ENCODE assay signal across 1 cellular context in genomic region chr11:61164610-61165424, GRCh38.
TF ChIP-seq lines count a peak whose summit lies in the region.

No MANE protein-coding gene starts in this region.

TF ChIP-seq in K562, 482 proteins besides CTCF, POLR2A, EP300 and RAD21 (continues in another document):
- no peak for TF ChIP-seq ZNF75A (CRISPR knock-in tag; IDR thresholded peaks at IDR 0.05)
- TF ChIP-seq POLR3A (IDR thresholded peaks at IDR 0.05; ENCODE audit: borderline replicate concordance, extremely low read depth, insufficient read depth, insufficient read length): no peak
- no peak for TF ChIP-seq CBFA2T3 (IDR thresholded peaks at IDR 0.05)
- TF ChIP-seq, protein P1, sequence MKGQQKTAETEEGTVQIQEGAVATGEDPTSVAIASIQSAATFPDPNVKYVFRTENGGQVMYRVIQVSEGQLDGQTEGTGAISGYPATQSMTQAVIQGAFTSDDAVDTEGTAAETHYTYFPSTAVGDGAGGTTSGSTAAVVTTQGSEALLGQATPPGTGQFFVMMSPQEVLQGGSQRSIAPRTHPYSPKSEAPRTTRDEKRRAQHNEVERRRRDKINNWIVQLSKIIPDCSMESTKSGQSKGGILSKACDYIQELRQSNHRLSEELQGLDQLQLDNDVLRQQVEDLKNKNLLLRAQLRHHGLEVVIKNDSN (CRISPR knock-in tag; IDR thresholded peaks at IDR 0.05): no peak
- no peak for TF ChIP-seq TOE1 (IDR thresholded peaks at IDR 0.05; ENCODE audit: borderline replicate concordance)
- TF ChIP-seq TOE1 (CRISPR knock-in tag; IDR thresholded peaks at IDR 0.05; ENCODE audit: borderline replicate concordance, low read depth): no peak
- TF ChIP-seq L3MBTL2 (IDR thresholded peaks at IDR 0.05): peak; percentile 36; the same call in 1 of the 2 replicates
- TF ChIP-seq ZFP91 (CRISPR knock-in tag; IDR thresholded peaks at IDR 0.05): no peak
- TF ChIP-seq FOXJ2 (tag; IDR thresholded peaks at IDR 0.05): no peak
- TF ChIP-seq, protein P2, sequence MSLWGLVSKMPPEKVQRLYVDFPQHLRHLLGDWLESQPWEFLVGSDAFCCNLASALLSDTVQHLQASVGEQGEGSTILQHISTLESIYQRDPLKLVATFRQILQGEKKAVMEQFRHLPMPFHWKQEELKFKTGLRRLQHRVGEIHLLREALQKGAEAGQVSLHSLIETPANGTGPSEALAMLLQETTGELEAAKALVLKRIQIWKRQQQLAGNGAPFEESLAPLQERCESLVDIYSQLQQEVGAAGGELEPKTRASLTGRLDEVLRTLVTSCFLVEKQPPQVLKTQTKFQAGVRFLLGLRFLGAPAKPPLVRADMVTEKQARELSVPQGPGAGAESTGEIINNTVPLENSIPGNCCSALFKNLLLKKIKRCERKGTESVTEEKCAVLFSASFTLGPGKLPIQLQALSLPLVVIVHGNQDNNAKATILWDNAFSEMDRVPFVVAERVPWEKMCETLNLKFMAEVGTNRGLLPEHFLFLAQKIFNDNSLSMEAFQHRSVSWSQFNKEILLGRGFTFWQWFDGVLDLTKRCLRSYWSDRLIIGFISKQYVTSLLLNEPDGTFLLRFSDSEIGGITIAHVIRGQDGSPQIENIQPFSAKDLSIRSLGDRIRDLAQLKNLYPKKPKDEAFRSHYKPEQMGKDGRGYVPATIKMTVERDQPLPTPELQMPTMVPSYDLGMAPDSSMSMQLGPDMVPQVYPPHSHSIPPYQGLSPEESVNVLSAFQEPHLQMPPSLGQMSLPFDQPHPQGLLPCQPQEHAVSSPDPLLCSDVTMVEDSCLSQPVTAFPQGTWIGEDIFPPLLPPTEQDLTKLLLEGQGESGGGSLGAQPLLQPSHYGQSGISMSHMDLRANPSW (CRISPR knock-in tag; IDR thresholded peaks at IDR 0.05): no peak
- TF ChIP-seq CBX1 (IDR thresholded peaks at IDR 0.05; ENCODE audit: low read depth): no peak
- no peak for TF ChIP-seq HLTF (IDR thresholded peaks at IDR 0.05)
- TF ChIP-seq POLR2G (IDR thresholded peaks at IDR 0.05; ENCODE audit: low read depth, low read length): no peak
- TF ChIP-seq IRF2 (CRISPR knock-in tag; IDR thresholded peaks at IDR 0.05): no peak
- TF ChIP-seq, protein P3, sequence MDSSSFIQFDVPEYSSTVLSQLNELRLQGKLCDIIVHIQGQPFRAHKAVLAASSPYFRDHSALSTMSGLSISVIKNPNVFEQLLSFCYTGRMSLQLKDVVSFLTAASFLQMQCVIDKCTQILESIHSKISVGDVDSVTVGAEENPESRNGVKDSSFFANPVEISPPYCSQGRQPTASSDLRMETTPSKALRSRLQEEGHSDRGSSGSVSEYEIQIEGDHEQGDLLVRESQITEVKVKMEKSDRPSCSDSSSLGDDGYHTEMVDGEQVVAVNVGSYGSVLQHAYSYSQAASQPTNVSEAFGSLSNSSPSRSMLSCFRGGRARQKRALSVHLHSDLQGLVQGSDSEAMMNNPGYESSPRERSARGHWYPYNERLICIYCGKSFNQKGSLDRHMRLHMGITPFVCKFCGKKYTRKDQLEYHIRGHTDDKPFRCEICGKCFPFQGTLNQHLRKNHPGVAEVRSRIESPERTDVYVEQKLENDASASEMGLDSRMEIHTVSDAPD (CRISPR knock-in tag; IDR thresholded peaks at IDR 0.05): no peak
- TF ChIP-seq, protein P4, sequence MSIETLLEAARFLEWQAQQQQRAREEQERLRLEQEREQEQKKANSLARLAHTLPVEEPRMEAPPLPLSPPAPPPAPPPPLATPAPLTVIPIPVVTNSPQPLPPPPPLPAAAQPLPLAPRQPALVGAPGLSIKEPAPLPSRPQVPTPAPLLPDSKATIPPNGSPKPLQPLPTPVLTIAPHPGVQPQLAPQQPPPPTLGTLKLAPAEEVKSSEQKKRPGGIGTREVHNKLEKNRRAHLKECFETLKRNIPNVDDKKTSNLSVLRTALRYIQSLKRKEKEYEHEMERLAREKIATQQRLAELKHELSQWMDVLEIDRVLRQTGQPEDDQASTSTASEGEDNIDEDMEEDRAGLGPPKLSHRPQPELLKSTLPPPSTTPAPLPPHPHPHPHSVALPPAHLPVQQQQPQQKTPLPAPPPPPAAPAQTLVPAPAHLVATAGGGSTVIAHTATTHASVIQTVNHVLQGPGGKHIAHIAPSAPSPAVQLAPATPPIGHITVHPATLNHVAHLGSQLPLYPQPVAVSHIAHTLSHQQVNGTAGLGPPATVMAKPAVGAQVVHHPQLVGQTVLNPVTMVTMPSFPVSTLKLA (conservative IDR thresholded peaks at IDR 0.05): 0 out of 4 replicates have a peak, but pooled peaks of 1 of the 2 experiments have one; percentile 3
- TF ChIP-seq, protein P5, sequence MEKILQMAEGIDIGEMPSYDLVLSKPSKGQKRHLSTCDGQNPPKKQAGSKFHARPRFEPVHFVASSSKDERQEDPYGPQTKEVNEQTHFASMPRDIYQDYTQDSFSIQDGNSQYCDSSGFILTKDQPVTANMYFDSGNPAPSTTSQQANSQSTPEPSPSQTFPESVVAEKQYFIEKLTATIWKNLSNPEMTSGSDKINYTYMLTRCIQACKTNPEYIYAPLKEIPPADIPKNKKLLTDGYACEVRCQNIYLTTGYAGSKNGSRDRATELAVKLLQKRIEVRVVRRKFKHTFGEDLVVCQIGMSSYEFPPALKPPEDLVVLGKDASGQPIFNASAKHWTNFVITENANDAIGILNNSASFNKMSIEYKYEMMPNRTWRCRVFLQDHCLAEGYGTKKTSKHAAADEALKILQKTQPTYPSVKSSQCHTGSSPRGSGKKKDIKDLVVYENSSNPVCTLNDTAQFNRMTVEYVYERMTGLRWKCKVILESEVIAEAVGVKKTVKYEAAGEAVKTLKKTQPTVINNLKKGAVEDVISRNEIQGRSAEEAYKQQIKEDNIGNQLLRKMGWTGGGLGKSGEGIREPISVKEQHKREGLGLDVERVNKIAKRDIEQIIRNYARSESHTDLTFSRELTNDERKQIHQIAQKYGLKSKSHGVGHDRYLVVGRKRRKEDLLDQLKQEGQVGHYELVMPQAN (IDR thresholded peaks at IDR 0.05; ENCODE audit: borderline replicate concordance): no peak
- TF ChIP-seq FOXM1 (IDR thresholded peaks at IDR 0.05; ENCODE audit: low read depth): no peak
- TF ChIP-seq FOXM1 (CRISPR knock-in tag; IDR thresholded peaks at IDR 0.05; ENCODE audit: low read depth): no peak
- TF ChIP-seq ZNF445 (CRISPR knock-in tag; IDR thresholded peaks at IDR 0.05; ENCODE audit: low read depth): no peak
- TF ChIP-seq ZBTB26 (CRISPR knock-in tag; IDR thresholded peaks at IDR 0.05): no peak
- TF ChIP-seq ESRRA (IDR thresholded peaks at IDR 0.05; ENCODE audit: borderline replicate concordance, low read depth): no peak
- no peak for TF ChIP-seq ZBTB7A (IDR thresholded peaks at IDR 0.05; ENCODE audit: borderline replicate concordance, control insufficient read depth, low read depth, low read length)
- TF ChIP-seq ZNF408 (CRISPR knock-in tag; IDR thresholded peaks at IDR 0.05; ENCODE audit: low read depth): no peak
- TF ChIP-seq NUFIP1 (IDR thresholded peaks at IDR 0.05; ENCODE audit: partially characterized antibody): no peak
- TF ChIP-seq, protein P6, sequence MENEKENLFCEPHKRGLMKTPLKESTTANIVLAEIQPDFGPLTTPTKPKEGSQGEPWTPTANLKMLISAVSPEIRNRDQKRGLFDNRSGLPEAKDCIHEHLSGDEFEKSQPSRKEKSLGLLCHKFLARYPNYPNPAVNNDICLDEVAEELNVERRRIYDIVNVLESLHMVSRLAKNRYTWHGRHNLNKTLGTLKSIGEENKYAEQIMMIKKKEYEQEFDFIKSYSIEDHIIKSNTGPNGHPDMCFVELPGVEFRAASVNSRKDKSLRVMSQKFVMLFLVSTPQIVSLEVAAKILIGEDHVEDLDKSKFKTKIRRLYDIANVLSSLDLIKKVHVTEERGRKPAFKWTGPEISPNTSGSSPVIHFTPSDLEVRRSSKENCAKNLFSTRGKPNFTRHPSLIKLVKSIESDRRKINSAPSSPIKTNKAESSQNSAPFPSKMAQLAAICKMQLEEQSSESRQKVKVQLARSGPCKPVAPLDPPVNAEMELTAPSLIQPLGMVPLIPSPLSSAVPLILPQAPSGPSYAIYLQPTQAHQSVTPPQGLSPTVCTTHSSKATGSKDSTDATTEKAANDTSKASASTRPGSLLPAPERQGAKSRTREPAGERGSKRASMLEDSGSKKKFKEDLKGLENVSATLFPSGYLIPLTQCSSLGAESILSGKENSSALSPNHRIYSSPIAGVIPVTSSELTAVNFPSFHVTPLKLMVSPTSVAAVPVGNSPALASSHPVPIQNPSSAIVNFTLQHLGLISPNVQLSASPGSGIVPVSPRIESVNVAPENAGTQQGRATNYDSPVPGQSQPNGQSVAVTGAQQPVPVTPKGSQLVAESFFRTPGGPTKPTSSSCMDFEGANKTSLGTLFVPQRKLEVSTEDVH (IDR thresholded peaks at IDR 0.05; ENCODE audit: low read depth, partially characterized antibody): no peak
- no peak for TF ChIP-seq ARID2 (IDR thresholded peaks at IDR 0.05)
- TF ChIP-seq ZNF165 (CRISPR knock-in tag; IDR thresholded peaks at IDR 0.05; ENCODE audit: borderline replicate concordance): no peak
- TF ChIP-seq KAT7 (CRISPR knock-in tag; IDR thresholded peaks at IDR 0.05; ENCODE audit: borderline replicate concordance): peak; percentile 56; the same call in 1 of the 2 replicates
- 0 out of 4 replicates have a peak, but pooled peaks of 1 of the 2 experiments have one; percentile 28 for TF ChIP-seq KDM1A (IDR thresholded peaks at IDR 0.05)
- no peak for TF ChIP-seq CHD4 (IDR thresholded peaks at IDR 0.05; ENCODE audit: insufficient read depth, insufficient replicate concordance, low read depth, low read length, poor library complexity, severe bottlenecking)
- TF ChIP-seq, protein P7, sequence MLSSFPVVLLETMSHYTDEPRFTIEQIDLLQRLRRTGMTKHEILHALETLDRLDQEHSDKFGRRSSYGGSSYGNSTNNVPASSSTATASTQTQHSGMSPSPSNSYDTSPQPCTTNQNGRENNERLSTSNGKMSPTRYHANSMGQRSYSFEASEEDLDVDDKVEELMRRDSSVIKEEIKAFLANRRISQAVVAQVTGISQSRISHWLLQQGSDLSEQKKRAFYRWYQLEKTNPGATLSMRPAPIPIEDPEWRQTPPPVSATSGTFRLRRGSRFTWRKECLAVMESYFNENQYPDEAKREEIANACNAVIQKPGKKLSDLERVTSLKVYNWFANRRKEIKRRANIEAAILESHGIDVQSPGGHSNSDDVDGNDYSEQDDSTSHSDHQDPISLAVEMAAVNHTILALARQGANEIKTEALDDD (IDR thresholded peaks at IDR 0.05): peak; percentile 42; the same call in 1 of the 2 replicates
- no peak for TF ChIP-seq ZFP36 (IDR thresholded peaks at IDR 0.05; ENCODE audit: low read depth, low read length, partially characterized antibody)
- no peak for TF ChIP-seq RBM22 (IDR thresholded peaks at IDR 0.05; ENCODE audit: low read depth, low read length, poor library complexity, severe bottlenecking)
- no peak for TF ChIP-seq DNMT1 (IDR thresholded peaks at IDR 0.05)
- TF ChIP-seq FUS (optimal IDR thresholded peaks at IDR 0.05; ENCODE audit: low read depth, low read length): no peak
- TF ChIP-seq SNIP1 (IDR thresholded peaks at IDR 0.05; ENCODE audit: low read depth): no peak
- no peak for TF ChIP-seq ZNF41 (CRISPR knock-in tag; conservative IDR thresholded peaks at IDR 0.05)
- TF ChIP-seq ZNF77 (CRISPR knock-in tag; IDR thresholded peaks at IDR 0.05): no peak
- peak in 1 of 2 experiments; percentile 2 for TF ChIP-seq AFF1 (IDR thresholded peaks at IDR 0.05; ENCODE audit: low read depth in 1 of 2, partially characterized antibody in 2 of 2)
